16 cellular contexts compared by ENCODE assay signal in the genomic region with DNA sequence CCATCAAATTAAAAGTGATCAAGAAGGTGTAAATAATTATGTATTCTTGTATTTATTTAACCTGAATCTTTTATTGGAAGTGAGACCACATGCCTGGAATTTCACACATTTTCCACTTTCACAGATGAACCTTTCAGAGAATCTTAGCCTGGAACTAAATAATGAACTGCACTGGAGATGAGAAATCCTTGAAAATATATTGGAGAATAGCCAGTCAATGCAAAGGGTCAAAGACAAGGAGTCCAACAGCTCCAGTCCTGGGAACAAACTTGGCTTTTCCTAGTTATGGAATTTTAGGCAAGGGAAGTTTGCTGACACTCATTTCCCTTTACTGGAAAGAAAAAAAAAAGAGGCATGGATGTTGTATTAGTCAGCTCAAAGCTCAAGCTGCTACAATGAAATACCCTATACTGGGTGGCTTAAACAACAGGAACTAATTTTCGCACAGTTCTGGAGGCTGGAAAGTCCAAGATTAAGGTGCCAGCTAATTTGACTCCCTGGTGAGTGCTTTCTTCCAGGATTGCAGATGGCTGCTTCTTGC.
"Had no signal": no experiment of that assay in that cellular context is flagged by ENCODE, and none has a peak within 500 bp of the region (broad histone marks: within the 10 kb centered on the region; RNA-seq: fewer than 3 reads in every experiment).

No MANE protein-coding gene starts in this region.

- DNase-seq: activated CD4-positive, alpha-beta T cell treated with anti-CD3 and anti-CD28 coated beads, Interleukin-2, amount 10 ng/mL, durations not matched to agents 7 days and 5 days; activated CD4-positive, CD25-positive, alpha-beta regulatory T cell; activated CD8-positive, alpha-beta memory T cell treated with anti-CD3 and anti-CD28 coated beads for 24 hours; activated naive CD4-positive, alpha-beta T cell treated with anti-CD3 and anti-CD28 coated beads for 36 hours; adrenal gland; effector memory CD8-positive, alpha-beta T cell; ovary; sigmoid colon; stimulated activated CD4-positive, alpha-beta T cell treated with anti-CD3 and anti-CD28 coated beads, Interleukin-2, amount 100 ng/mL, for 48 hours; T-helper 2 cell; upper lobe of right lung had no signal

- H3K4me1 Mint-ChIP-seq: activated CD4-positive, alpha-beta T cell treated with anti-CD3 and anti-CD28 coated beads, Interleukin-2, amount 10 ng/mL, durations not matched to agents 7 days and 5 days; activated T-helper 17 cell treated with anti-CD3 and anti-CD28 coated beads, Interleukin-2, amount 50 U/mL, for 72 hours had no signal

- H3K4me3 Mint-ChIP-seq: activated CD4-positive, alpha-beta T cell treated with anti-CD3 and anti-CD28 coated beads, Interleukin-2, amount 10 ng/mL, durations not matched to agents 7 days and 5 days; activated naive CD4-positive, alpha-beta T cell treated with anti-CD3 and anti-CD28 coated beads for 36 hours; activated T-helper 17 cell treated with anti-CD3 and anti-CD28 coated beads, Interleukin-2, amount 50 U/mL, for 72 hours; effector memory CD8-positive, alpha-beta T cell; neural progenitor cell; stimulated activated naive CD8-positive, alpha-beta T cell treated with anti-CD3 and anti-CD28 coated beads, Interleukin-15, Interleukin-2, amounts not matched to agents 100 ng/mL and 50 ng/mL, for 24 hours had no signal

- H3K36me3 ChIP-seq: adrenal gland, neural progenitor cell, ovary, sigmoid colon, upper lobe of right lung had no signal

- FAIRE-seq: TTC549 had no signal

- H3K4me1 ChIP-seq: adrenal gland, upper lobe of right lung had no signal

- H3K27ac Mint-ChIP-seq: activated CD4-positive, alpha-beta T cell treated with anti-CD3 and anti-CD28 coated beads, Interleukin-2, amount 10 ng/mL, durations not matched to agents 7 days and 5 days; activated naive CD4-positive, alpha-beta T cell treated with anti-CD3 and anti-CD28 coated beads for 36 hours; activated T-helper 17 cell treated with anti-CD3 and anti-CD28 coated beads, Interleukin-2, amount 50 U/mL, for 72 hours; effector memory CD8-positive, alpha-beta T cell; neural progenitor cell; stimulated activated naive CD8-positive, alpha-beta T cell treated with anti-CD3 and anti-CD28 coated beads, Interleukin-15, Interleukin-2, amounts not matched to agents 100 ng/mL and 50 ng/mL, for 24 hours had no signal

- H3K36me3 Mint-ChIP-seq: neural progenitor cell had no signal

- ATAC-seq: activated T-helper 17 cell treated with anti-CD3 and anti-CD28 coated beads, Interleukin-2, amount 50 U/mL, for 72 hours; effector memory CD8-positive, alpha-beta T cell; left lobe of liver; upper lobe of right lung had no signal

- H3K27ac ChIP-seq: adrenal gland, neural progenitor cell, ovary, upper lobe of right lung had no signal

- H2AFZ ChIP-seq: neural progenitor cell had no signal

- H3K9me3 ChIP-seq: adrenal gland, ovary, sigmoid colon, upper lobe of right lung had no signal

- H3K9ac ChIP-seq: neural progenitor cell had no signal

- H3K9me3 Mint-ChIP-seq: activated CD4-positive, alpha-beta T cell treated with anti-CD3 and anti-CD28 coated beads, Interleukin-2, amount 10 ng/mL, durations not matched to agents 7 days and 5 days had no signal

- H3K4me2 ChIP-seq: neural progenitor cell had no signal

- H3K4me3 ChIP-seq: adrenal gland, neural progenitor cell, ovary, sigmoid colon, upper lobe of right lung had no signal

- H3K27me3 ChIP-seq: adrenal gland, neural progenitor cell, ovary, sigmoid colon, upper lobe of right lung had no signal

- H3K27me3 Mint-ChIP-seq: activated CD4-positive, alpha-beta T cell treated with anti-CD3 and anti-CD28 coated beads, Interleukin-2, amount 10 ng/mL, durations not matched to agents 7 days and 5 days; activated T-helper 17 cell treated with anti-CD3 and anti-CD28 coated beads, Interleukin-2, amount 50 U/mL, for 72 hours; effector memory CD8-positive, alpha-beta T cell; stimulated activated naive CD8-positive, alpha-beta T cell treated with anti-CD3 and anti-CD28 coated beads, Interleukin-15, Interleukin-2, amounts not matched to agents 100 ng/mL and 50 ng/mL, for 24 hours had no signal
